28 cellular contexts compared by ENCODE assay signal in genomic region chr12:54660320-54660962, GRCh38. TPM values are rescaled to one million over a fixed set of nuclear protein-coding genes. Genes with fewer than 3 reads are reported as not detected.
DNase-seq lines count a peak whose midpoint lies in the region; ATAC-seq, FAIRE-seq and TF ChIP-seq lines count a peak whose summit lies in the region.
"Had no signal": no experiment of that assay in that cellular context is flagged by ENCODE, and none has a peak within 500 bp of the region (broad histone marks: within the 10 kb centered on the region; RNA-seq: fewer than 3 reads in every experiment).

No MANE protein-coding gene starts in this region.

- TF ChIP-seq RAD21 in liver (IDR thresholded peaks at IDR 0.05) (no peak), HepG2 (CRISPR knock-in tag; IDR thresholded peaks at IDR 0.05) (no peak)

- H3K27me3 ChIP-seq in liver (ENCODE audit: control insufficient read depth in 4 of 4, insufficient read depth in 4 of 4, low read length in 3 of 4) (no peaks in the 10 kb centered on the region), HepG2 (ENCODE audit: control insufficient read depth in 1 of 2, insufficient read depth in 2 of 2, low read length in 2 of 2) (peaks cover 0 to 13% of the 10 kb centered on the region in 2 experiments; a peak in 2 of 5 replicates)

- no peaks in the 10 kb centered on the region for H3K9me3 ChIP-seq in liver (ENCODE audit: control insufficient read depth in 4 of 4, low read length in 3 of 4)
- no peaks in the 10 kb centered on the region for H3K9me3 ChIP-seq in HepG2 (ENCODE audit: low read length)
- H3K9me3 ChIP-seq: SK-N-SH had no signal

- H3K4me1 ChIP-seq in liver (ENCODE audit: control insufficient read depth in 4 of 4, insufficient read depth in 4 of 4, low read length in 3 of 4) (peaks cover 1 to 20% (median 9%) of the 10 kb centered on the region in 4 donors), HepG2 (ENCODE audit: insufficient read depth, low read length) (no peaks in the 10 kb centered on the region)

- POLR2A ChIA-PET in HepG2 (lab: Yijun Ruan, JAX), result no interaction called here

- no peaks in the 10 kb centered on the region for H4K20me1 ChIP-seq in HepG2 (ENCODE audit: insufficient read depth, low read length)

- WGBS in liver, result 56% methylated on average over 10 of the region's 10 CpGs
- WGBS in HepG2 (ENCODE audit: low lambda C conversion rate), result 9% methylated on average over 10 of the region's 10 CpGs

- in situ Hi-C loops in HepG2 (cut with HindIII; ENCODE audit: extremely low pct_ligation_motif_present, low pct_unique_long_range_greater_than_20kb), result no loop called here

- no peak overlapping the region for H3K4me3 ChIP-seq in liver (ENCODE audit: low read depth in 1 of 3, low read length in 3 of 3)
- no peak overlapping the region for H3K4me3 ChIP-seq in HepG2 (replicated peaks in 1 of 3; ENCODE audit: insufficient read depth in 1 of 3, low read depth in 2 of 3, low read length in 3 of 3)
- H3K4me3 ChIP-seq: PC-9 had no signal

- ATAC-seq in HepG2 (no peak), GM19397 (IDR thresholded peaks at IDR 0.05; ENCODE audit: unreplicated experiment) (no peak), HG03139 (IDR thresholded peaks at IDR 0.05; ENCODE audit: unreplicated experiment) (no peak)
- ATAC-seq: HCT116 had no signal

- no peak for FAIRE-seq in HepG2 (lab: Jason Lieb, UNC)
- FAIRE-seq: GM19239 had no signal

- H3K27ac ChIP-seq in liver (ENCODE audit: low read depth in 1 of 2, low read length in 2 of 2), result peak overlapping the region in 1 of 2 donors; percentile 67
- no peak overlapping the region for H3K27ac ChIP-seq in HepG2 (ENCODE audit: extremely low read length, insufficient read depth, low read length)
- H3K27ac ChIP-seq: PC-9 had no signal

- intact Hi-C loops in HepG2 (cut with micrococcal nuclease; ENCODE audit: unreplicated experiment), result no loop called here

- H2AFZ ChIP-seq in HepG2 (ENCODE audit: low read length), result no peak overlapping the region
- H2AFZ ChIP-seq: PC-9 had no signal

- H3K9ac ChIP-seq in liver (ENCODE audit: low read depth in 1 of 2, low read length in 2 of 2) (no peak overlapping the region), HepG2 (ENCODE audit: insufficient read depth, low read depth, low read length) (no peak overlapping the region)
- H3K9ac ChIP-seq: SK-N-SH had no signal

- no peak for TF ChIP-seq POLR2A in HepG2 (IDR thresholded peaks at IDR 0.05; ENCODE audit: insufficient read depth in 1 of 2, low read depth in 2 of 2, low read length in 2 of 2)

- no peaks in the 10 kb centered on the region for H3K79me2 ChIP-seq in HepG2 (ENCODE audit: insufficient read depth, low read length)

- no peak for DNase-seq in HepG2 (ENCODE audit: low spot score)
- peak; percentile 83 for DNase-seq in cerebellar cortex (ENCODE audit: low spot score)
- peak; percentile 35 for DNase-seq in medulla oblongata (ENCODE audit: extremely low spot score)
- DNase-seq in inferior parietal cortex (ENCODE audit: extremely low spot score), result no peak
- DNase-seq: Calu3, DND-41, NCI-H1105 treated with DMSO at 0.1 percent for 48 hours, NCI-H146, NCI-H1930, NCI-H2107, NCI-H446, NCI-H524 treated with DMSO at 0.1 percent for 48 hours, NCI-H774, PC-9, SHP77 treated with DMSO at 0.1 percent for 48 hours, SK-N-SH, SW 1271 had no signal

- BruUV-seq in HepG2 (replicated peaks; lab: Mats Ljungman, UMichigan), result no TSS peak

- CTCF ChIA-PET in HepG2 (lab: Yijun Ruan, JAX; ENCODE audit: low intra/inter-chr PET ratio, low total read pairs), result no interaction called here

- TF ChIP-seq EP300 in HepG2 (IDR thresholded peaks at IDR 0.05; ENCODE audit: low read depth in 2 of 2, low read length in 2 of 2), result no peak
- TF ChIP-seq EP300 in HepG2 (CRISPR knock-in tag; IDR thresholded peaks at IDR 0.05; ENCODE audit: borderline replicate concordance), result no peak

- no peak overlapping the region for H3K4me2 ChIP-seq in HepG2 (ENCODE audit: low read depth, low read length)
- H3K4me2 ChIP-seq: PC-9, SK-N-SH had no signal

- no peak for TF ChIP-seq CTCF in liver (IDR thresholded peaks at IDR 0.05; ENCODE audit: low read depth, low read length, missing input control)
- no peak for TF ChIP-seq CTCF in HepG2 (CRISPR knock-in tag; IDR thresholded peaks at IDR 0.05)

- no peaks in the 10 kb centered on the region for H3K36me3 ChIP-seq in liver (ENCODE audit: control insufficient read depth in 4 of 4, insufficient read depth in 3 of 4, low read depth in 1 of 4, low read length in 3 of 4)
- H3K36me3 ChIP-seq in HepG2 (replicated peaks in 1 of 2; ENCODE audit: control insufficient read depth in 1 of 2, insufficient read depth in 2 of 2, low read length in 2 of 2), result no peaks in the 10 kb centered on the region

TF ChIP-seq in liver, 16 proteins besides CTCF, POLR2A, EP300 and RAD21:
- peak; percentile 10 to 33 for TF ChIP-seq RXRA (IDR thresholded peaks at IDR 0.05)
- peak in 1 of 2 donors; percentile 8 for TF ChIP-seq HNF4A (conservative IDR thresholded peaks at IDR 0.05)
- no peak for TF ChIP-seq FOXA1 (IDR thresholded peaks at IDR 0.05)
TF ChIP-seq in liver: peak in this region for 2.

TF ChIP-seq in HepG2, 621 proteins besides CTCF, POLR2A, EP300 and RAD21:
- TF ChIP-seq ZNF205 (CRISPR knock-in tag; IDR thresholded peaks at IDR 0.05) (no peak), ZNF768 (CRISPR knock-in tag; IDR thresholded peaks at IDR 0.05) (no peak), FOXK1 (CRISPR knock-in tag; IDR thresholded peaks at IDR 0.05; ENCODE audit: borderline replicate concordance, low read depth) (no peak), ZNF30 (CRISPR knock-in tag; IDR thresholded peaks at IDR 0.05) (no peak), ZNF292 (CRISPR knock-in tag; IDR thresholded peaks at IDR 0.05; ENCODE audit: borderline replicate concordance, low read depth) (no peak), CREB1 (IDR thresholded peaks at IDR 0.05) (no peak), CREB1 (CRISPR knock-in tag; IDR thresholded peaks at IDR 0.05) (no peak)

RNA-seq across cellular contexts. Expression of gene DCD, which starts 12.3 kb away (rescaled TPM):
- total RNA-seq in liver (not detected), HepG2 (2016; rRNA removed; fragmentation: Illumina TruSeq; extraction: Trizol) (not detected in 2 replicates)
- polyA plus RNA-seq in liver (not detected), HepG2 (2011; rRNA removed) (not detected in 2 replicates)
- total RNA-seq in HepG2 (2016; cell fraction: cytosol; rRNA removed; fragmentation: Illumina TruSeq; extraction: Trizol; ENCODE audit: low read depth), result not detected in 2 replicates
- not detected in 2 replicates for total RNA-seq in HepG2 (2016; cell fraction: insoluble cytoplasmic fraction; rRNA removed; fragmentation: Illumina TruSeq; extraction: Trizol)
- not detected in 2 replicates for total RNA-seq in HepG2 (2016; cell fraction: membrane; rRNA removed; fragmentation: Illumina TruSeq; extraction: Trizol)
- total RNA-seq in HepG2 (2016; cell fraction: nucleus; rRNA removed; fragmentation: Illumina TruSeq; extraction: Trizol), result not detected in 2 replicates
- polyA plus RNA-seq in HepG2 (2011; cell fraction: cytosol; rRNA removed), result not detected in 2 replicates
- not detected in 2 replicates for polyA plus RNA-seq in HepG2 (2011; cell fraction: nucleus; rRNA removed)
- not detected in 2 replicates for polyA plus RNA-seq in HepG2 (2012)
- not detected in 2 replicates for polyA plus RNA-seq in HepG2 (2016; cell fraction: cytosol; fragmentation: Illumina TruSeq; extraction: Trizol; ENCODE audit: low read depth)
- not detected in 2 replicates for polyA plus RNA-seq in HepG2 (2016; cell fraction: insoluble cytoplasmic fraction; fragmentation: Illumina TruSeq; extraction: Trizol; ENCODE audit: low read depth)
- polyA plus RNA-seq in HepG2 (2016; cell fraction: membrane; fragmentation: Illumina TruSeq; extraction: Trizol; ENCODE audit: low read depth), result not detected in 2 replicates
- polyA plus RNA-seq in HepG2 (2016; cell fraction: nucleus; fragmentation: Illumina TruSeq; extraction: Trizol; ENCODE audit: insufficient read depth, low read depth), result not detected in 2 replicates
- not detected in 2 replicates for polyA minus RNA-seq in HepG2 (2011; rRNA and poly(A)+ RNA removed; ENCODE audit: low replicate concordance)
- polyA minus RNA-seq in HepG2 (2011; cell fraction: cytosol; rRNA and poly(A)+ RNA removed), result not detected in 2 replicates
- not detected in 2 replicates for polyA minus RNA-seq in HepG2 (2011; cell fraction: nucleus; rRNA and poly(A)+ RNA removed)
- total RNA-seq: A673; Calu3; CD4-positive, alpha-beta memory T cell; H4; HT-29; LHCN-M2; MCF 10A; PC-9 had no signal
- polyA plus RNA-seq: CD4-positive, alpha-beta memory T cell; SK-N-SH had no signal

RNA-seq across cellular contexts. Expression of gene LACRT, which starts 25.7 kb away (rescaled TPM):
- not detected for total RNA-seq in liver
- polyA plus RNA-seq in liver, result not detected
- total RNA-seq in HepG2 (2016; rRNA removed; fragmentation: Illumina TruSeq; extraction: Trizol), result not detected in 2 replicates
- total RNA-seq in HepG2 (2016; cell fraction: cytosol; rRNA removed; fragmentation: Illumina TruSeq; extraction: Trizol; ENCODE audit: low read depth), result not detected in 2 replicates
- not detected in 2 replicates for total RNA-seq in HepG2 (2016; cell fraction: insoluble cytoplasmic fraction; rRNA removed; fragmentation: Illumina TruSeq; extraction: Trizol)
- total RNA-seq in HepG2 (2016; cell fraction: membrane; rRNA removed; fragmentation: Illumina TruSeq; extraction: Trizol), result not detected in 2 replicates
- total RNA-seq in HepG2 (2016; cell fraction: nucleus; rRNA removed; fragmentation: Illumina TruSeq; extraction: Trizol), result not detected in 2 replicates
- polyA plus RNA-seq in HepG2 (2011; rRNA removed), result not detected in 2 replicates
- not detected in 2 replicates for polyA plus RNA-seq in HepG2 (2011; cell fraction: cytosol; rRNA removed)
- not detected in 2 replicates for polyA plus RNA-seq in HepG2 (2011; cell fraction: nucleus; rRNA removed)
- polyA plus RNA-seq in HepG2 (2012), result not detected in 2 replicates
- polyA plus RNA-seq in HepG2 (2016; cell fraction: cytosol; fragmentation: Illumina TruSeq; extraction: Trizol; ENCODE audit: low read depth), result not detected in 2 replicates
- not detected in 2 replicates for polyA plus RNA-seq in HepG2 (2016; cell fraction: insoluble cytoplasmic fraction; fragmentation: Illumina TruSeq; extraction: Trizol; ENCODE audit: low read depth)
- not detected in 2 replicates for polyA plus RNA-seq in HepG2 (2016; cell fraction: membrane; fragmentation: Illumina TruSeq; extraction: Trizol; ENCODE audit: low read depth)
- not detected in 2 replicates for polyA plus RNA-seq in HepG2 (2016; cell fraction: nucleus; fragmentation: Illumina TruSeq; extraction: Trizol; ENCODE audit: insufficient read depth, low read depth)
- polyA minus RNA-seq in HepG2 (2011; rRNA and poly(A)+ RNA removed; ENCODE audit: low replicate concordance), result not detected in 2 replicates
- not detected in 2 replicates for polyA minus RNA-seq in HepG2 (2011; cell fraction: cytosol; rRNA and poly(A)+ RNA removed)
- polyA minus RNA-seq in HepG2 (2011; cell fraction: nucleus; rRNA and poly(A)+ RNA removed), result not detected in 2 replicates
- total RNA-seq: A673; Calu3; CD4-positive, alpha-beta memory T cell; H4; HT-29; LHCN-M2; MCF 10A; PC-9 had no signal
- polyA plus RNA-seq: CD4-positive, alpha-beta memory T cell; SK-N-SH had no signal

Comparison
In these comparisons a context has a peak if more than half of its experiments do, and no peak if none do; other contexts are left out.
1. DNase-seq: peak in cerebellar cortex (single experiment) and medulla oblongata (single experiment); none in HepG2 (single experiment) and inferior parietal cortex (single experiment).